In genomic region chr6:157216570-157216969, GRCh38 we compare ENCODE assay signal across 14 cellular contexts.
"Had no signal": no experiment of that assay in that cellular context is flagged by ENCODE, and none has a peak within 500 bp of the region (broad histone marks: within the 10 kb centered on the region; RNA-seq: fewer than 3 reads in every experiment).

No MANE protein-coding gene starts in this region.

- H3K4me3 Mint-ChIP-seq: activated CD8-positive, alpha-beta memory T cell treated with anti-CD3 and anti-CD28 coated beads, Interleukin-2, amount 10 ng/mL, durations not matched to agents 7 days and 5 days; activated naive CD4-positive, alpha-beta T cell treated with anti-CD3 and anti-CD28 coated beads, Interleukin-2, amount 10 ng/mL, durations not matched to agents 7 days and 5 days; central memory CD8-positive, alpha-beta T cell had no signal

- H3K27ac Mint-ChIP-seq: activated CD8-positive, alpha-beta memory T cell treated with anti-CD3 and anti-CD28 coated beads, Interleukin-2, amount 10 ng/mL, durations not matched to agents 7 days and 5 days; activated naive CD4-positive, alpha-beta T cell treated with anti-CD3 and anti-CD28 coated beads, Interleukin-2, amount 10 ng/mL, durations not matched to agents 7 days and 5 days had no signal

- DNase-seq: activated CD8-positive, alpha-beta memory T cell treated with anti-CD3 and anti-CD28 coated beads, Interleukin-2, amount 10 ng/mL, durations not matched to agents 7 days and 5 days; activated naive CD4-positive, alpha-beta T cell treated with anti-CD3 and anti-CD28 coated beads, Interleukin-2, amount 10 ng/mL, durations not matched to agents 7 days and 5 days; body of pancreas; cortex of kidney; effector memory CD4-positive, alpha-beta T cell; left ventricle myocardium inferior; mesenchymal stem cell; stimulated activated naive CD4-positive, alpha-beta T cell; substantia nigra had no signal

- H3K36me3 ChIP-seq: heart left ventricle, left ventricle myocardium inferior, pancreas, upper lobe of left lung had no signal

- H3K9me3 ChIP-seq: body of pancreas, heart left ventricle, left ventricle myocardium inferior, pancreas, upper lobe of left lung had no signal

- H3K27ac ChIP-seq: body of pancreas, heart left ventricle, left ventricle myocardium inferior, pancreas, skin epidermis, upper lobe of left lung had no signal

- H3K27me3 ChIP-seq: body of pancreas, heart left ventricle, pancreas, upper lobe of left lung had no signal

- H3K36me3 Mint-ChIP-seq: activated CD8-positive, alpha-beta memory T cell treated with anti-CD3 and anti-CD28 coated beads, Interleukin-2, amount 10 ng/mL, durations not matched to agents 7 days and 5 days had no signal

- ATAC-seq: activated CD8-positive, alpha-beta memory T cell treated with anti-CD3 and anti-CD28 coated beads, Interleukin-2, amount 10 ng/mL, durations not matched to agents 7 days and 5 days; body of pancreas; heart left ventricle; pancreas had no signal

- H3K27me3 Mint-ChIP-seq: activated CD8-positive, alpha-beta memory T cell treated with anti-CD3 and anti-CD28 coated beads, Interleukin-2, amount 10 ng/mL, durations not matched to agents 7 days and 5 days; central memory CD8-positive, alpha-beta T cell had no signal

- H3K4me3 ChIP-seq: body of pancreas, heart left ventricle, left ventricle myocardium inferior, pancreas, skin epidermis, upper lobe of left lung had no signal

- H3K9me3 Mint-ChIP-seq: activated naive CD4-positive, alpha-beta T cell treated with anti-CD3 and anti-CD28 coated beads, Interleukin-2, amount 10 ng/mL, durations not matched to agents 7 days and 5 days; central memory CD8-positive, alpha-beta T cell had no signal
